1 cellular context compared by ENCODE assay signal in genomic region chr6:43420012-43420411, GRCh38.
TF ChIP-seq lines count a peak whose summit lies in the region.

No MANE protein-coding gene starts in this region.

TF ChIP-seq in K562, 482 proteins besides CTCF, POLR2A, EP300 and RAD21:
- TF ChIP-seq ZFP36 (IDR thresholded peaks at IDR 0.05; ENCODE audit: low read depth, low read length, partially characterized antibody) (peak; percentile 6), ZNF431 (CRISPR knock-in tag; IDR thresholded peaks at IDR 0.05) (peak; percentile 97), SLC30A9 (CRISPR knock-in tag; IDR thresholded peaks at IDR 0.05) (no peak), TRIM24 (IDR thresholded peaks at IDR 0.05) (0 out of 4 replicates have a peak, but pooled peaks of 1 of the 2 experiments have one; percentile 16)
